In genomic region chr4:53113433-53114215, GRCh38 we compare ENCODE assay signal across 14 cellular contexts.
DNase-seq lines count a peak whose midpoint lies in the region; ATAC-seq, FAIRE-seq and TF ChIP-seq lines count a peak whose summit lies in the region.
"Had no signal": no experiment of that assay in that cellular context is flagged by ENCODE, and none has a peak within 500 bp of the region (broad histone marks: within the 10 kb centered on the region; RNA-seq: fewer than 3 reads in every experiment).

No MANE protein-coding gene starts in this region.

- peak; percentile 30 for FAIRE-seq in GM12892 (lab: Jason Lieb, UNC)

- no peak overlapping the region for H3K4me3 ChIP-seq in AG10803 (ENCODE audit: low read length)
- peak overlapping the region; percentile 10 for H3K4me3 ChIP-seq in adipocyte (ENCODE audit: low read length)
- no peak overlapping the region for H3K4me3 ChIP-seq in mesendoderm (ENCODE audit: low read length)
- H3K4me3 ChIP-seq: hepatocyte, lower lobe of right lung, MG63, SK-N-MC, thoracic aorta had no signal

- H3K36me3 ChIP-seq in adipocyte (ENCODE audit: control insufficient read depth, insufficient read depth, low read length, severe bottlenecking) (no peaks in the 10 kb centered on the region), mesendoderm (ENCODE audit: control insufficient read depth, insufficient read depth, low read length) (no peaks in the 10 kb centered on the region)
- H3K36me3 ChIP-seq: lower lobe of right lung, thoracic aorta had no signal

- no peaks in the 10 kb centered on the region for H3K79me2 ChIP-seq in mesendoderm (ENCODE audit: control insufficient read depth, insufficient read depth, low read length)
- H3K79me2 ChIP-seq: hepatocyte had no signal

- no peak overlapping the region for H4K5ac ChIP-seq in mesendoderm (ENCODE audit: low read length)

- peaks cover 11% of the 10 kb centered on the region for H3K9me3 ChIP-seq in adipocyte (ENCODE audit: control insufficient read depth, low read length)
- H3K9me3 ChIP-seq: lower lobe of right lung, thoracic aorta had no signal

- H2BK5ac ChIP-seq in mesendoderm (ENCODE audit: low read length), result no peak overlapping the region

- H2BK120ac ChIP-seq in mesendoderm (ENCODE audit: low read depth, low read length), result no peak overlapping the region

- no peak for TF ChIP-seq POLR2A in GM12892 (IDR thresholded peaks at IDR 0.05; ENCODE audit: low read depth, low read length)

- no peak overlapping the region for H3K4ac ChIP-seq in mesendoderm (ENCODE audit: low read depth, low read length)

- H3K18ac ChIP-seq in mesendoderm (ENCODE audit: low read length), result no peak overlapping the region

- H3K4me2 ChIP-seq in mesendoderm (ENCODE audit: low read length), result no peak overlapping the region
- H3K4me2 ChIP-seq: hepatocyte had no signal

- no peak overlapping the region for H2AK5ac ChIP-seq in mesendoderm (ENCODE audit: low read length)

- no peak overlapping the region for H4K8ac ChIP-seq in mesendoderm (ENCODE audit: low read depth, low read length)

- no peak overlapping the region for H3K27ac ChIP-seq in mesendoderm (ENCODE audit: low read depth, low read length)
- H3K27ac ChIP-seq: C4-2B, hepatocyte, lower lobe of right lung, SK-N-MC, thoracic aorta had no signal

- peaks cover 30% of the 10 kb centered on the region for H3K4me1 ChIP-seq in adipocyte (ENCODE audit: control insufficient read depth, insufficient read depth, low read length)
- no peaks in the 10 kb centered on the region for H3K4me1 ChIP-seq in mesendoderm (ENCODE audit: control insufficient read depth, low read depth, low read length)
- H3K4me1 ChIP-seq: lower lobe of right lung had no signal

- no peak overlapping the region for H2BK15ac ChIP-seq in mesendoderm (replicated peaks; ENCODE audit: low read depth)

- H3K27me3 ChIP-seq in adipocyte (replicated peaks; ENCODE audit: control insufficient read depth, insufficient read depth, low read length) (no peaks in the 10 kb centered on the region), mesendoderm (ENCODE audit: insufficient read depth, low read length, poor library complexity) (no peaks in the 10 kb centered on the region)
- H3K27me3 ChIP-seq: hepatocyte, MG63 had no signal

- H3K56ac ChIP-seq in mesendoderm (ENCODE audit: low read length), result no peak overlapping the region

- H3K9ac ChIP-seq in adipocyte (ENCODE audit: low read length) (no peak overlapping the region), mesendoderm (ENCODE audit: low read length) (no peak overlapping the region)

- no peak for TF ChIP-seq CTCF in AG10803 (conservative IDR thresholded peaks at IDR 0.05; ENCODE audit: low read length)

- H3K79me1 ChIP-seq in mesendoderm (ENCODE audit: low read length), result no peaks in the 10 kb centered on the region

- ATAC-seq in HG02852 (IDR thresholded peaks at IDR 0.05; ENCODE audit: unreplicated experiment) (peak; percentile 91), GM18517 (IDR thresholded peaks at IDR 0.05; ENCODE audit: unreplicated experiment) (no peak)
- ATAC-seq: lower lobe of right lung had no signal

- peak; percentile 66 for DNase-seq in AG10803 (ENCODE audit: low read depth)
- no peak for DNase-seq in GM12892 (ENCODE audit: insufficient read length)
- DNase-seq in adipocyte (ENCODE audit: low read depth), result no peak
- no peak for DNase-seq in mesendoderm
- no peak for DNase-seq in LoVo (ENCODE audit: low spot score)
- DNase-seq in NCI-H146 treated with DMSO at 0.1 percent for 48 hours (lab: John Stamatoyannopoulos, UW; ENCODE audit: unreplicated experiment), result no peak
- DNase-seq: lower lobe of right lung, MG63 had no signal

- no CpG with 5 or more reads among the region's 2 CpGs for WGBS in mesendoderm (ENCODE audit: extremely low coverage, insufficient coverage, low lambda C conversion rate)

- no peak overlapping the region for H3K23ac ChIP-seq in mesendoderm (ENCODE audit: low read length)
